ENCODE assay signal across 8 cellular contexts in genomic region chr2:173076557-173077345, GRCh38. TPM values are rescaled to one million over a fixed set of nuclear protein-coding genes. Genes with fewer than 3 reads are reported as not detected.
DNase-seq lines count a peak whose midpoint lies in the region; TF ChIP-seq lines count a peak whose summit lies in the region.

No MANE protein-coding gene starts in this region.

- CTCF ChIA-PET in HEK293 (lab: Yijun Ruan, JAX) = interaction anchor here (0.7 to 2.7 kb wide), 3 partner anchors 9 to 58 kb away, joined by 3 to 17 read pairs (median 3); no protein-coding TSS in a partner anchor

- TF ChIP-seq POLR2A in NB4 (IDR thresholded peaks at IDR 0.05; ENCODE audit: extremely low read depth, insufficient read length) = no peak

- peaks cover 17% of the 10 kb centered on the region for H3K27me3 ChIP-seq in neuron (ENCODE audit: insufficient read depth, low read length)

- peak overlapping the region; percentile 95 for H2AFZ ChIP-seq in neuron (ENCODE audit: low read depth, low read length)

- H3K9me3 ChIP-seq in HEK293 (ENCODE audit: control insufficient read depth, insufficient read depth, low read depth, low read length) = no peaks in the 10 kb centered on the region
- H3K9me3 ChIP-seq in neuron (ENCODE audit: low read length) = no peaks in the 10 kb centered on the region

- POLR2A ChIA-PET in HEK293 (lab: Yijun Ruan, JAX) = no interaction called here

- peak overlapping the region; percentile 91 for H3K27ac ChIP-seq in HEK293 (ENCODE audit: extremely low read depth, low read depth, low read length)

- H3K36me3 ChIP-seq in HEK293 (ENCODE audit: control insufficient read depth in 2 of 2, insufficient read depth in 1 of 2, low read length in 2 of 2) = no peaks in the 10 kb centered on the region
- no peaks in the 10 kb centered on the region for H3K36me3 ChIP-seq in neuron (ENCODE audit: insufficient read depth, low read length)

- H3K4me1 ChIP-seq in HEK293 (ENCODE audit: control insufficient read depth, insufficient read depth, low read length) (no peaks in the 10 kb centered on the region), neuron (ENCODE audit: insufficient read depth, low read length) (peaks cover 15% of the 10 kb centered on the region)

- no peak for TF ChIP-seq CTCF in HEK293 (tag by site-specific recombination; IDR thresholded peaks at IDR 0.05)
- no peak for TF ChIP-seq CTCF in NB4 (IDR thresholded peaks at IDR 0.05; ENCODE audit: low read depth, low read length)
- TF ChIP-seq CTCF in foreskin fibroblast (IDR thresholded peaks at IDR 0.05; ENCODE audit: low read depth, low read length) = no peak

- peak; percentile 47 to 66 for DNase-seq in NOMO-1 (lab: John Stamatoyannopoulos, UW; ENCODE audit: unreplicated experiment in 2 of 2)
- no peak for DNase-seq in NOMO-1 treated with dmso at 0.1 percent for 144 hours (lab: John Stamatoyannopoulos, UW; ENCODE audit: unreplicated experiment)
- DNase-seq in NB4 (ENCODE audit: low read depth) = peak; percentile 51
- peak; percentile 14 for DNase-seq in activated CD8-positive, alpha-beta memory T cell treated with anti-CD3 and anti-CD28 coated beads, Interleukin-2, amount 50 U/mL, for 4 hours
- peak in 1 of 2 donors; percentile 66 for DNase-seq in foreskin fibroblast
- DNase-seq in H4 (ENCODE audit: low spot score) = no peak

- H3K4me3 ChIP-seq in HEK293 (ENCODE audit: low read depth, low read length) (peak overlapping the region; percentile 88), NB4 (ENCODE audit: low read depth, low read length) (peak overlapping the region; percentile 81), foreskin fibroblast (ENCODE audit: low read depth in 1 of 2, low read length in 2 of 2) (peak overlapping the region; percentile 67 to 81), neuron (ENCODE audit: low read length) (peak overlapping the region; percentile 90)

TF ChIP-seq in HEK293, 187 proteins besides CTCF, POLR2A, EP300 and RAD21 (continues in another document):
- TF ChIP-seq ZBTB17 (tag by site-specific recombination; IDR thresholded peaks at IDR 0.05) = peak; percentile 77
- 0 out of 2 replicates have a peak, but pooled peaks have one; percentile 11 for TF ChIP-seq ZBTB11 (tag by site-specific recombination; conservative IDR thresholded peaks at IDR 0.05; ENCODE audit: low read depth)
- no peak for TF ChIP-seq ZNF658 (tag by site-specific recombination; IDR thresholded peaks at IDR 0.05)
- no peak for TF ChIP-seq HOXA7 (CRISPR knock-in tag; IDR thresholded peaks at IDR 0.05; ENCODE audit: borderline replicate concordance)
- no peak for TF ChIP-seq ZNF114 (tag by site-specific recombination; IDR thresholded peaks at IDR 0.05)
- TF ChIP-seq ZNF366 (tag by site-specific recombination; conservative IDR thresholded peaks at IDR 0.05) = 0 out of 2 replicates have a peak, but pooled peaks have one; percentile 27
- TF ChIP-seq ZNF280D (tag by site-specific recombination; IDR thresholded peaks at IDR 0.05) = no peak
- peak; percentile 36; the same call in 1 of the 2 replicates for TF ChIP-seq FEZF1 (tag by site-specific recombination; IDR thresholded peaks at IDR 0.05)
- TF ChIP-seq ZNF2 (tag by site-specific recombination; IDR thresholded peaks at IDR 0.05) = 0 out of 2 replicates have a peak, but pooled peaks have one; percentile 33
- no peak for TF ChIP-seq ZNF37A (tag by site-specific recombination; IDR thresholded peaks at IDR 0.05)
- no peak for TF ChIP-seq ZNF10 (tag by site-specific recombination; IDR thresholded peaks at IDR 0.05)
- TF ChIP-seq ZNF394 (tag by site-specific recombination; IDR thresholded peaks at IDR 0.05; ENCODE audit: borderline replicate concordance) = no peak
- peak; percentile 69 for TF ChIP-seq ZNF335 (tag by site-specific recombination; conservative IDR thresholded peaks at IDR 0.05)
- TF ChIP-seq HIC1 (tag by site-specific recombination; IDR thresholded peaks at IDR 0.05) = no peak
- TF ChIP-seq ZNF280C (tag by site-specific recombination; IDR thresholded peaks at IDR 0.05) = no peak
- 0 out of 2 replicates have a peak, but pooled peaks have one; percentile 1 for TF ChIP-seq KLF16 (tag by site-specific recombination; IDR thresholded peaks at IDR 0.05)
- no peak for TF ChIP-seq MEIS1 (CRISPR knock-in tag; IDR thresholded peaks at IDR 0.05; ENCODE audit: borderline replicate concordance)
- TF ChIP-seq ZNF521 (tag by site-specific recombination; IDR thresholded peaks at IDR 0.05) = no peak
- no peak for TF ChIP-seq ZNF302 (tag by site-specific recombination; IDR thresholded peaks at IDR 0.05; ENCODE audit: low read depth)

RNA-seq across cellular contexts. Expression of gene MAP3K20, which starts 1.1 kb away (rescaled TPM):
- total RNA-seq in H4 (2014; rRNA removed; shearing (Covaris generic)) = 22.4 and 29.8 TPM in 2 replicates

Comparison
In these comparisons a context has a peak if more than half of its experiments do, and no peak if none do; other contexts are left out.
1. DNase-seq: peak in NOMO-1 (2 of 2), NB4 (single experiment) and activated CD8-positive, alpha-beta memory T cell treated with anti-CD3 and anti-CD28 coated beads, Interleukin-2, amount 50 U/mL, for 4 hours (single experiment); none in NOMO-1 treated with dmso at 0.1 percent for 144 hours (single experiment) and H4 (single experiment).
2. Peak in every context shown above with its lines, with median percentiles within 50 percentile points of each other: H3K4me3 ChIP-seq.